ENCODE assay signal across 13 cellular contexts in genomic region chr17:1509255-1509943, GRCh38. TPM values are rescaled to one million over a fixed set of nuclear protein-coding genes. Genes with fewer than 3 reads are reported as not detected.
DNase-seq lines count a peak whose midpoint lies in the region; ATAC-seq and TF ChIP-seq lines count a peak whose summit lies in the region.
"Had no signal": no experiment of that assay in that cellular context is flagged by ENCODE, and none has a peak within 500 bp of the region (broad histone marks: within the 10 kb centered on the region; RNA-seq: fewer than 3 reads in every experiment).

No MANE protein-coding gene starts in this region.

- WGBS in trophoblast cell (ENCODE audit: extremely low coverage, insufficient coverage, insufficient read length), result no CpG with 5 or more reads among the region's 8 CpGs

- no peak overlapping the region for H3K4me2 ChIP-seq in trophoblast cell (ENCODE audit: low read length)
- H3K4me2 ChIP-seq: PC-9 had no signal

- H3K14ac ChIP-seq in trophoblast cell (ENCODE audit: low read length), result no peak overlapping the region

- H3K18ac ChIP-seq in trophoblast cell (ENCODE audit: low read length), result no peak overlapping the region

- peaks cover 23 to 30% of the 10 kb centered on the region in 2 experiments for H3K36me3 ChIP-seq in trophoblast cell (ENCODE audit: control insufficient read depth in 1 of 2, insufficient read depth in 2 of 2, low read length in 2 of 2)
- H3K36me3 ChIP-seq: BE2C had no signal

- H3K4me1 ChIP-seq in foreskin keratinocyte (peaks cover 18% of the 10 kb centered on the region), trophoblast cell (ENCODE audit: control insufficient read depth in 1 of 2, insufficient read depth in 2 of 2, low read length in 2 of 2) (peaks cover 0 to 2% of the 10 kb centered on the region in 2 experiments)
- H3K4me1 ChIP-seq: BE2C had no signal

- no peak overlapping the region for H4K12ac ChIP-seq in trophoblast cell (ENCODE audit: low read depth, low read length)

- H2BK5ac ChIP-seq in trophoblast cell (ENCODE audit: low read depth, low read length, poor library complexity), result no peak overlapping the region

- H4K91ac ChIP-seq in trophoblast cell (ENCODE audit: low read depth, low read length), result no peak overlapping the region

- H2BK120ac ChIP-seq in trophoblast cell (ENCODE audit: insufficient read depth, low read length, poor library complexity), result no peak overlapping the region

- peaks cover 2% of the 10 kb centered on the region for H3K9me3 ChIP-seq in trophoblast cell (ENCODE audit: insufficient read depth, low read depth, low read length)
- H3K9me3 ChIP-seq: BE2C, gastrocnemius medialis, right atrium auricular region had no signal

- no peaks in the 10 kb centered on the region for H3K79me2 ChIP-seq in trophoblast cell (ENCODE audit: control insufficient read depth, insufficient read depth, low read length, poor library complexity)

- peak; percentile 51 for DNase-seq in COLO668 (lab: John Stamatoyannopoulos, UW; ENCODE audit: unreplicated experiment)
- DNase-seq in HT1080 (ENCODE audit: low read depth), result peak; percentile 30
- no peak for DNase-seq in foreskin keratinocyte
- DNase-seq in trophoblast cell, result no peak
- DNase-seq in NCI-H1048 (lab: John Stamatoyannopoulos, UW), result no peak
- DNase-seq in stimulated activated CD4-positive, alpha-beta T cell treated with anti-CD3 and anti-CD28 coated beads, Interleukin-12 subunit alpha, Interleukin-12 subunit beta, amount 100 ng/mL, for 4 hours, result no peak
- DNase-seq in posterior vena cava (ENCODE audit: low spot score), result no peak
- DNase-seq: BE2C, gastrocnemius medialis, NCI-H1417 treated with DMSO at 0.1 percent for 48 hours, PC-9, T1000 had no signal

- no peak for TF ChIP-seq CTCF in foreskin keratinocyte (conservative IDR thresholded peaks at IDR 0.05)

- H2AFZ ChIP-seq in trophoblast cell (ENCODE audit: insufficient read depth, low read length, poor library complexity), result no peak overlapping the region
- H2AFZ ChIP-seq: PC-9 had no signal

- H3K27ac ChIP-seq in foreskin keratinocyte (no peak overlapping the region), trophoblast cell (ENCODE audit: low read depth, low read length) (no peak overlapping the region)
- H3K27ac ChIP-seq: gastrocnemius medialis, PC-9 had no signal

- H3K27me3 ChIP-seq in foreskin keratinocyte (no peaks in the 10 kb centered on the region), trophoblast cell (ENCODE audit: insufficient read depth, low read length) (no peaks in the 10 kb centered on the region)
- H3K27me3 ChIP-seq: BE2C, gastrocnemius medialis, right atrium auricular region had no signal

- no peak overlapping the region for H4K8ac ChIP-seq in trophoblast cell (ENCODE audit: low read depth, low read length)

- no peaks in the 10 kb centered on the region for H3K79me1 ChIP-seq in trophoblast cell (ENCODE audit: low read length)

- H3K9ac ChIP-seq in trophoblast cell (ENCODE audit: low read length), result no peak overlapping the region

- intact Hi-C loops in posterior vena cava (cut with DNase I), result no loop called here

- ATAC-seq in foreskin keratinocyte, result peak; percentile 14
- ATAC-seq: gastrocnemius medialis had no signal

- no peak overlapping the region for H3K4ac ChIP-seq in trophoblast cell (ENCODE audit: low read depth, low read length)

- H3K23ac ChIP-seq in trophoblast cell (ENCODE audit: low read length), result no peak overlapping the region

- H2BK12ac ChIP-seq in trophoblast cell (ENCODE audit: low read length), result no peak overlapping the region

- no peak overlapping the region for H2AK5ac ChIP-seq in trophoblast cell (ENCODE audit: low read length)

- H3K4me3 ChIP-seq in trophoblast cell (ENCODE audit: low read depth, low read length), result peak overlapping the region; percentile 30
- H3K4me3 ChIP-seq: gastrocnemius medialis, PC-9, right atrium auricular region had no signal

RNA-seq across cellular contexts. Expression of gene INPP5K, which starts 7.0 kb away (rescaled TPM):
- 35.3 and 46.9 TPM in 2 replicates for total RNA-seq in HT1080 (2014; rRNA removed; shearing (Covaris generic))
- polyA plus RNA-seq in HT1080 (2015; cell fraction: cytosol; rRNA removed), result 27.7 and 30.3 TPM in 2 replicates
- polyA plus RNA-seq in HT1080 (2015; cell fraction: nucleus; rRNA removed), result 29.7 and 30.8 TPM in 2 replicates
- total RNA-seq in foreskin keratinocyte (15.5 and 17.4 TPM in 2 replicates), posterior vena cava (10 to 100 TPM; 23.5 to 25.2 TPM)
- polyA plus RNA-seq in foreskin keratinocyte, result 15.0 and 16.6 TPM in 2 replicates
- polyA plus RNA-seq in trophoblast cell (2013), result 22.0 and 24.5 TPM in 2 replicates

RNA-seq across cellular contexts. Expression of gene MYO1C, which starts 16.9 kb away (rescaled TPM):
- total RNA-seq in HT1080 (2014; rRNA removed; shearing (Covaris generic)), result 50.6 and 61.0 TPM in 2 replicates
- polyA plus RNA-seq in HT1080 (2015; cell fraction: cytosol; rRNA removed), result 64.0 and 68.4 TPM in 2 replicates
- polyA plus RNA-seq in HT1080 (2015; cell fraction: nucleus; rRNA removed), result 97.1 and 98.5 TPM in 2 replicates
- 148 and 162 TPM in 2 replicates for total RNA-seq in foreskin keratinocyte
- 81.9 and 96.8 TPM in 2 replicates for polyA plus RNA-seq in foreskin keratinocyte
- 83.3 and 84.7 TPM in 2 replicates for polyA plus RNA-seq in trophoblast cell (2013)
- 100 to 1,000 TPM; 270 to 381 TPM for total RNA-seq in posterior vena cava

RNA-seq across cellular contexts. Expression of gene PITPNA, which starts 53.2 kb away (rescaled TPM):
- 37.7 and 48.3 TPM in 2 replicates for total RNA-seq in HT1080 (2014; rRNA removed; shearing (Covaris generic))
- polyA plus RNA-seq in HT1080 (2015; cell fraction: cytosol; rRNA removed), result 64.3 and 65.2 TPM in 2 replicates
- polyA plus RNA-seq in HT1080 (2015; cell fraction: nucleus; rRNA removed), result 27.6 and 36.9 TPM in 2 replicates
- total RNA-seq in foreskin keratinocyte (33.2 and 35.2 TPM in 2 replicates), posterior vena cava (10 to 100 TPM; 68.4 to 90.3 TPM)
- polyA plus RNA-seq in foreskin keratinocyte, result 49.5 and 50.2 TPM in 2 replicates
- 132 and 135 TPM in 2 replicates for polyA plus RNA-seq in trophoblast cell (2013)

RNA-seq across cellular contexts. Expression of gene CRK, which starts 53.4 kb away (rescaled TPM):
- total RNA-seq in HT1080 (2014; rRNA removed; shearing (Covaris generic)), result 82.8 and 88.5 TPM in 2 replicates
- 77.2 and 86.3 TPM in 2 replicates for polyA plus RNA-seq in HT1080 (2015; cell fraction: cytosol; rRNA removed)
- polyA plus RNA-seq in HT1080 (2015; cell fraction: nucleus; rRNA removed), result 30.8 and 31.9 TPM in 2 replicates
- total RNA-seq in foreskin keratinocyte (79.2 and 79.3 TPM in 2 replicates), posterior vena cava (10 to 100 TPM; 56.6 to 58.0 TPM)
- polyA plus RNA-seq in foreskin keratinocyte, result 28.6 and 34.9 TPM in 2 replicates
- 43.6 and 43.9 TPM in 2 replicates for polyA plus RNA-seq in trophoblast cell (2013)

Comparison
In these comparisons a context has a peak if more than half of its experiments do, and no peak if none do; other contexts are left out.
1. DNase-seq: peak in COLO668 (single experiment) and HT1080 (single experiment); none in foreskin keratinocyte (0 of 2), trophoblast cell (0 of 2), NCI-H1048 (single experiment), stimulated activated CD4-positive, alpha-beta T cell treated with anti-CD3 and anti-CD28 coated beads, Interleukin-12 subunit alpha, Interleukin-12 subunit beta, amount 100 ng/mL, for 4 hours (single experiment) and posterior vena cava (single experiment).